Comparison of ENCODE assay signal across 17 cellular contexts in genomic region chr2:3183766-3184165, GRCh38.
"Had no signal": no experiment of that assay in that cellular context is flagged by ENCODE, and none has a peak within 500 bp of the region (broad histone marks: within the 10 kb centered on the region; RNA-seq: fewer than 3 reads in every experiment).

No MANE protein-coding gene starts in this region.

- H3K4me3 ChIP-seq: coronary artery, heart left ventricle, right atrium auricular region, sigmoid colon, skin epidermis, testis, tibial nerve, upper lobe of right lung had no signal

- H3K27me3 Mint-ChIP-seq: naive thymus-derived CD4-positive, alpha-beta T cell; stimulated activated naive CD8-positive, alpha-beta T cell treated with anti-CD3 and anti-CD28 coated beads, Interleukin-15, Interleukin-2, amounts not matched to agents 100 ng/mL and 50 ng/mL, for 24 hours had no signal

- H3K36me3 ChIP-seq: neutrophil, right atrium auricular region, upper lobe of right lung had no signal

- ATAC-seq: naive thymus-derived CD4-positive, alpha-beta T cell; upper lobe of right lung had no signal

- H3K27ac Mint-ChIP-seq: naive thymus-derived CD4-positive, alpha-beta T cell; nephron progenitor cell; stimulated activated naive CD8-positive, alpha-beta T cell treated with anti-CD3 and anti-CD28 coated beads, Interleukin-15, Interleukin-2, amounts not matched to agents 100 ng/mL and 50 ng/mL, for 24 hours had no signal

- H3K27me3 ChIP-seq: heart left ventricle, neutrophil, right atrium auricular region, sigmoid colon, testis, tibial nerve, upper lobe of right lung had no signal

- H3K27ac ChIP-seq: coronary artery, heart left ventricle, neutrophil, right atrium auricular region, sigmoid colon, skin epidermis, testis, tibial nerve, upper lobe of right lung had no signal

- H3K9me3 Mint-ChIP-seq: naive thymus-derived CD4-positive, alpha-beta T cell; stimulated activated naive CD8-positive, alpha-beta T cell treated with anti-CD3 and anti-CD28 coated beads, Interleukin-15, Interleukin-2, amounts not matched to agents 100 ng/mL and 50 ng/mL, for 24 hours had no signal

- H3K4me1 ChIP-seq: heart left ventricle, right atrium auricular region, sigmoid colon, testis, tibial nerve, upper lobe of right lung had no signal

- H3K4me3 Mint-ChIP-seq: naive thymus-derived CD4-positive, alpha-beta T cell; nephron progenitor cell; stimulated activated naive CD8-positive, alpha-beta T cell treated with anti-CD3 and anti-CD28 coated beads, Interleukin-15, Interleukin-2, amounts not matched to agents 100 ng/mL and 50 ng/mL, for 24 hours had no signal

- H3K9me3 ChIP-seq: heart left ventricle, neutrophil, right atrium auricular region, sigmoid colon, testis, tibial nerve, upper lobe of right lung had no signal

- H3K4me1 Mint-ChIP-seq: nephron progenitor cell had no signal

- DNase-seq: effector CD4-positive, alpha-beta T cell; hippocampal formation; kidney glomerular epithelial cell; mammary epithelial cell; naive thymus-derived CD4-positive, alpha-beta T cell; nephron progenitor cell; sigmoid colon; stimulated activated CD4-positive, alpha-beta T cell treated with anti-CD3 and anti-CD28 coated beads, Interleukin-12 subunit alpha, Interleukin-12 subunit beta, amount 100 ng/mL, for 4 hours; testis; upper lobe of right lung had no signal
